ENCODE assay signal across 8 cellular contexts in genomic region chr2:174607989-174608865, GRCh38. TPM values are rescaled to one million over a fixed set of nuclear protein-coding genes. Genes with fewer than 3 reads are reported as not detected.
DNase-seq lines count a peak whose midpoint lies in the region; ATAC-seq, FAIRE-seq and TF ChIP-seq lines count a peak whose summit lies in the region.

No MANE protein-coding gene starts in this region.

- H3K27ac ChIP-seq in RWPE1 (peak overlapping the region; percentile 77), smooth muscle cell (ENCODE audit: low read depth) (peak overlapping the region; percentile 36), adrenal gland (no peak overlapping the region)

- H3K4me2 ChIP-seq in smooth muscle cell: no peak overlapping the region

- H3K4me3 ChIP-seq in smooth muscle cell (no peak overlapping the region), adrenal gland (no peak overlapping the region)

- no peak for FAIRE-seq in H54 (lab: Jason Lieb, UNC)

- H3K9ac ChIP-seq in smooth muscle cell (ENCODE audit: low read depth): no peak overlapping the region

- intact Hi-C loops in adrenal gland (cut with DNase I): loop anchor here in 1 of 2 donors (10.0 kb wide), 1 partner anchor 77 kb away; no protein-coding TSS in a partner anchor

- H3K27me3 ChIP-seq in smooth muscle cell (ENCODE audit: low read depth): no peaks in the 10 kb centered on the region
- H3K27me3 ChIP-seq in adrenal gland: no peaks in the 10 kb centered on the region

- WGBS in smooth muscle cell (ENCODE audit: low lambda C conversion rate): 92% methylated on average over 5 of the region's 5 CpGs
- 80 to 92% (median 88%) methylated on average over 5 of the region's 5 CpGs for WGBS in adrenal gland, 4 donors

- no peaks in the 10 kb centered on the region for H4K20me1 ChIP-seq in smooth muscle cell (ENCODE audit: low read depth)

- peaks cover 39% of the 10 kb centered on the region for H3K79me2 ChIP-seq in smooth muscle cell (ENCODE audit: low read depth)

- DNase-seq in RWPE1 (ENCODE audit: low spot score): no peak
- no peak for DNase-seq in smooth muscle cell (lab: John Stamatoyannopoulos, UW; ENCODE audit: unreplicated experiment)
- no peak for DNase-seq in H54 (ENCODE audit: insufficient read length, low spot score)
- DNase-seq in DMS 273 treated with DMSO at 0.1 percent for 48 hours (lab: John Stamatoyannopoulos, UW): no peak
- DNase-seq in adrenal gland: no peak
- DNase-seq in SHP77 treated with DMSO at 0.1 percent for 48 hours (lab: John Stamatoyannopoulos, UW): no peak

- peaks cover 22% of the 10 kb centered on the region for H3F3A ChIP-seq in smooth muscle cell (ENCODE audit: low read depth)

- no peaks in the 10 kb centered on the region for H3K36me3 ChIP-seq in smooth muscle cell (ENCODE audit: low read depth)
- no peaks in the 10 kb centered on the region for H3K36me3 ChIP-seq in adrenal gland (replicated peaks in 1 of 2)

- POLR2A ChIA-PET in RWPE1 (lab: Yijun Ruan, JAX; ENCODE audit: low non-redundant PET): no interaction called here

- CTCF ChIA-PET in RWPE1 (lab: Yijun Ruan, JAX): no interaction called here

- TF ChIP-seq POLR2A in H54 (IDR thresholded peaks at IDR 0.05; ENCODE audit: low read depth, low read length) (no peak), adrenal gland (IDR thresholded peaks at IDR 0.05) (no peak)

- peaks cover 13% of the 10 kb centered on the region for H3K4me1 ChIP-seq in smooth muscle cell (ENCODE audit: low read depth)
- H3K4me1 ChIP-seq in adrenal gland (replicated peaks in 1 of 2): peaks cover 0 to 15% of the 10 kb centered on the region in 2 donors

- H2AFZ ChIP-seq in smooth muscle cell (ENCODE audit: low read depth): no peak overlapping the region

- ATAC-seq in GM18907 (IDR thresholded peaks at IDR 0.05; ENCODE audit: unreplicated experiment) (peak; percentile 83), HG02623 (IDR thresholded peaks at IDR 0.05; ENCODE audit: unreplicated experiment) (peak; percentile 74)

- TF ChIP-seq CTCF in RWPE1 (conservative IDR thresholded peaks at IDR 0.05; ENCODE audit: low read depth): no peak
- TF ChIP-seq CTCF in smooth muscle cell (IDR thresholded peaks at IDR 0.05; ENCODE audit: borderline replicate concordance, insufficient read depth, poor library complexity, severe bottlenecking): no peak
- TF ChIP-seq CTCF in adrenal gland (IDR thresholded peaks at IDR 0.05): no peak

- no peaks in the 10 kb centered on the region for H3K9me3 ChIP-seq in smooth muscle cell (replicated peaks; ENCODE audit: low read depth)
- no peaks in the 10 kb centered on the region for H3K9me3 ChIP-seq in adrenal gland (replicated peaks in 1 of 3)

RNA-seq across cellular contexts. Expression of gene WIPF1, which starts 10.6 kb away (rescaled TPM):
- total RNA-seq in smooth muscle cell: 27.3 and 29.0 TPM in 2 replicates
- 35.5 and 36.4 TPM in 2 replicates for polyA plus RNA-seq in smooth muscle cell
- total RNA-seq in adrenal gland: 10 to 100 TPM; 12.1 to 42.4 (median 29.5) TPM
- polyA plus RNA-seq in adrenal gland: 10 to 100 TPM; 13.5 to 29.0 (median 23.5) TPM

Comparison
In these comparisons a context has a peak if more than half of its experiments do, and no peak if none do; other contexts are left out.
1. H3K27ac ChIP-seq: peak in RWPE1 (single experiment) and smooth muscle cell (single experiment); none in adrenal gland (0 of 5).